Comparison of ENCODE assay signal across 23 cellular contexts in the genomic region with DNA sequence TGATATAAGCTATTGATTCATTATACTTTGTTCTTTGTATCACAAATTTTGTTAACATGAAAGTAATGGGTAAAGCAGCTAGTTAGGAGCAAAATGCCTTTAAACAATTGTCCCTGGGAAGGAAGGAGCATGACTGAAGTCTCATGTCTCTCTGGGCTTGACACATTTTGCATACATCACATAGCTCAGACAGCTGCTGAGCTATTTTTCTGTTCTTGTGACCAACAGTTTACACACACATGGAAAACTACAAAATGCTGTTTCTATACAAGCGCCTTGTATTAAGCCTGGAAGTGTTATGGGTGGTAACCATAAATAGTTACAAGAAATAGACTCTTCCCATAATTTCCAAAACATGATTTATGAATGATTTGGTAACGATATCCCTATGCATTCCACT. TPM values are rescaled to one million over a fixed set of nuclear protein-coding genes. Genes with fewer than 3 reads are reported as not detected.
DNase-seq lines count a peak whose midpoint lies in the region; ATAC-seq and TF ChIP-seq lines count a peak whose summit lies in the region.
"Had no signal": no experiment of that assay in that cellular context is flagged by ENCODE, and none has a peak within 500 bp of the region (broad histone marks: within the 10 kb centered on the region; RNA-seq: fewer than 3 reads in every experiment).

No MANE protein-coding gene starts in this region.

- H3K27ac Mint-ChIP-seq in nephron = peak overlapping the region; percentile 47 to 67 (median 66)
- H3K27ac Mint-ChIP-seq in chondrocyte (ENCODE audit: unreplicated experiment) = no peak overlapping the region
- H3K27ac Mint-ChIP-seq: CD14-positive monocyte had no signal

- H3K9me3 Mint-ChIP-seq in nephron (no peaks in the 10 kb centered on the region), chondrocyte (ENCODE audit: low read depth) (no peaks in the 10 kb centered on the region)
- H3K9me3 Mint-ChIP-seq: CD14-positive monocyte had no signal

- H3K4me1 Mint-ChIP-seq in nephron (peaks cover 42% of the 10 kb centered on the region), chondrocyte (ENCODE audit: low read depth) (peaks cover 17% of the 10 kb centered on the region)

- H3K9me3 ChIP-seq in cardiac muscle cell (ENCODE audit: low read depth) = no peaks in the 10 kb centered on the region
- H3K9me3 ChIP-seq in skeletal muscle tissue (ENCODE audit: control insufficient read depth in 3 of 3, low read length in 3 of 3) = no peaks in the 10 kb centered on the region
- no peaks in the 10 kb centered on the region for H3K9me3 ChIP-seq in adrenal gland (replicated peaks in 1 of 3)
- H3K9me3 ChIP-seq: BE2C, Peyer's patch had no signal

- H3K27me3 ChIP-seq in cardiac muscle cell (no peaks in the 10 kb centered on the region), skeletal muscle tissue (ENCODE audit: control insufficient read depth in 3 of 3, insufficient read depth in 3 of 3, low read length in 3 of 3) (no peaks in the 10 kb centered on the region), adrenal gland (no peaks in the 10 kb centered on the region)
- H3K27me3 ChIP-seq: BE2C, Peyer's patch had no signal

- H3K27me3 Mint-ChIP-seq in nephron (ENCODE audit: low read depth) (peaks cover 4% of the 10 kb centered on the region), chondrocyte (ENCODE audit: low read depth) (no peaks in the 10 kb centered on the region)

- H3K36me3 ChIP-seq in cardiac muscle cell (no peaks in the 10 kb centered on the region), skeletal muscle tissue (ENCODE audit: control insufficient read depth in 3 of 3, insufficient read depth in 3 of 3, low read length in 3 of 3) (peaks cover 0 to 4% (median 1%) of the 10 kb centered on the region in 3 donors), adrenal gland (replicated peaks in 1 of 2) (peaks cover 0 to 2% of the 10 kb centered on the region in 2 donors)
- H3K36me3 ChIP-seq: BE2C had no signal

- H3K36me3 Mint-ChIP-seq in nephron (ENCODE audit: low read depth) (no peaks in the 10 kb centered on the region), chondrocyte (ENCODE audit: low read depth) (no peaks in the 10 kb centered on the region)

- WGBS in adrenal gland, 4 donors = 64 to 81% (median 69%) methylated on average over 2 of the region's 2 CpGs

- H3K4me1 ChIP-seq in cardiac muscle cell (ENCODE audit: low read depth) (peaks cover 22% of the 10 kb centered on the region), skeletal muscle tissue (ENCODE audit: control insufficient read depth in 3 of 3, insufficient read depth in 3 of 3, low read length in 3 of 3) (peaks cover 55 to 64% (median 58%) of the 10 kb centered on the region in 3 donors), adrenal gland (replicated peaks in 1 of 2) (peaks cover 31 to 42% of the 10 kb centered on the region in 2 donors)

- no peak for DNase-seq in cardiac muscle cell (ENCODE audit: low read depth in 1 of 2, low spot score in 1 of 2)
- DNase-seq in left ventricle myocardium superior = no peak
- peak; percentile 86 for DNase-seq in foreskin melanocyte
- DNase-seq in chondrocyte (ENCODE audit: low spot score) = no peak
- no peak for DNase-seq in cerebellum (ENCODE audit: low spot score)
- no peak for DNase-seq in adrenal gland
- DNase-seq: ACHN, BE2C, KBM-7, MV-4-11, NCI-H1105 treated with DMSO at 0.1 percent for 48 hours, NCI-H2029, Peyer's patch, SIG-M5 had no signal

- no peak for TF ChIP-seq POLR2A in adrenal gland (IDR thresholded peaks at IDR 0.05)

- H3K4me3 Mint-ChIP-seq in nephron (no peak overlapping the region), chondrocyte (ENCODE audit: unreplicated experiment) (no peak overlapping the region)
- H3K4me3 Mint-ChIP-seq: CD14-positive monocyte had no signal

- H3K27ac ChIP-seq in cardiac muscle cell (peak overlapping the region; percentile 27), skeletal muscle tissue (ENCODE audit: low read depth, low read length) (peak overlapping the region; percentile 75), adrenal gland (peak overlapping the region in 1 of 5 donors; percentile 10)
- H3K27ac ChIP-seq: 22Rv1, Peyer's patch, SK-N-MC had no signal

- no peak for ATAC-seq in left ventricle myocardium superior

- intact Hi-C loops in left ventricle myocardium superior (cut with micrococcal nuclease) (no loop called here), adrenal gland (cut with DNase I) (no loop called here)

- peak overlapping the region in 1 of 3 donors; percentile 3 for H3K9ac ChIP-seq in skeletal muscle tissue (ENCODE audit: low read depth in 1 of 3, low read length in 3 of 3)

- TF ChIP-seq CTCF in cardiac muscle cell (IDR thresholded peaks at IDR 0.05; ENCODE audit: low read depth, low read length) (no peak), nephron (IDR thresholded peaks at IDR 0.05; ENCODE audit: unreplicated experiment in 3 of 3) (no peak), chondrocyte (IDR thresholded peaks at IDR 0.05) (no peak), adrenal gland (IDR thresholded peaks at IDR 0.05) (no peak)

- H3K4me3 ChIP-seq in cardiac muscle cell = no peak overlapping the region
- no peak overlapping the region for H3K4me3 ChIP-seq in skeletal muscle tissue (ENCODE audit: low read length in 3 of 3)
- H3K4me3 ChIP-seq in adrenal gland = no peak overlapping the region
- H3K4me3 ChIP-seq: Peyer's patch, SK-N-MC had no signal

RNA-seq across cellular contexts. Expression of a gene that starts 4.7 kb away (rescaled TPM):
- 116 and 177 TPM in 2 replicates for total RNA-seq in cardiac muscle cell
- polyA plus RNA-seq in cardiac muscle cell = 73.3 and 96.6 TPM in 2 replicates
- 22.5 TPM for total RNA-seq in left ventricle myocardium superior
- 51.1 TPM for total RNA-seq in skeletal muscle tissue
- 17.4 to 22.5 TPM (median 19.9 TPM) in 3 replicates for total RNA-seq in chondrocyte
- 7.2 TPM for total RNA-seq in cerebellum
- total RNA-seq in adrenal gland = 100 to 1,000 TPM in 7 of 8 donors, 10 to 100 TPM in 1; 92.1 to 434 (median 196) TPM
- 100 to 1,000 TPM in 2 of 3 donors, 10 to 100 TPM in 1; 92.5 to 306 (median 253) TPM for polyA plus RNA-seq in adrenal gland

RNA-seq across cellular contexts. Expression of a gene that starts 33.4 kb away (rescaled TPM):
- 60.3 and 66.7 TPM in 2 replicates for total RNA-seq in cardiac muscle cell
- polyA plus RNA-seq in cardiac muscle cell = 47.0 and 58.9 TPM in 2 replicates
- total RNA-seq in left ventricle myocardium superior = 22.8 TPM
- 43.3 TPM for total RNA-seq in skeletal muscle tissue
- 144 to 162 TPM (median 148 TPM) in 3 replicates for total RNA-seq in chondrocyte
- total RNA-seq in cerebellum = 35.9 TPM
- total RNA-seq in adrenal gland = 100 to 1,000 TPM in 6 of 8 donors, 10 to 100 TPM in 2; 88.6 to 337 (median 110) TPM
- 100 to 1,000 TPM in 1 of 3 donors, 10 to 100 TPM in 2; 38.0 to 305 (median 49.3) TPM for polyA plus RNA-seq in adrenal gland

RNA-seq across cellular contexts. Expression of a gene that starts 37.9 kb away (rescaled TPM):
- total RNA-seq in cardiac muscle cell (0.11 TPM in 1 of 2 replicates, not detected in the other), left ventricle myocardium superior (0.32 TPM), skeletal muscle tissue (1.6 TPM), chondrocyte (0.12 TPM in 1 of 3 replicates, not detected in the others), cerebellum (not detected), adrenal gland (10 to 100 TPM in 2 of 8 donors, 1 to 10 TPM in 6; 2.6 to 26.6 (median 6.3) TPM)
- polyA plus RNA-seq in cardiac muscle cell (2.5 and 3.9 TPM in 2 replicates), adrenal gland (10 to 100 TPM in 2 of 3 donors, 1 to 10 TPM in 1; 7.2 to 11.1 (median 10.9) TPM)
- total RNA-seq: HT1080, LHCN-M2, MCF 10A, NCI-H460 had no signal
- polyA plus RNA-seq: CD14-positive monocyte had no signal

RNA-seq across cellular contexts. Expression of a gene that starts 47.9 kb away (rescaled TPM):
- 24.1 and 35.8 TPM in 2 replicates for total RNA-seq in cardiac muscle cell
- 39.7 and 55.4 TPM in 2 replicates for polyA plus RNA-seq in cardiac muscle cell
- total RNA-seq in left ventricle myocardium superior = 55.9 TPM
- total RNA-seq in skeletal muscle tissue = 12.0 TPM
- total RNA-seq in chondrocyte = 28.6 to 33.4 TPM (median 29.8 TPM) in 3 replicates
- total RNA-seq in cerebellum = 19.0 TPM
- total RNA-seq in adrenal gland = 10 to 100 TPM; 28.4 to 77.3 (median 51.8) TPM
- 10 to 100 TPM; 31.6 to 69.0 (median 60.5) TPM for polyA plus RNA-seq in adrenal gland

RNA-seq across cellular contexts. Expression of a gene that starts 57.7 kb away (rescaled TPM):
- total RNA-seq in cardiac muscle cell = 7.9 and 13.4 TPM in 2 replicates
- 5.2 and 30.7 TPM in 2 replicates for polyA plus RNA-seq in cardiac muscle cell
- 0.35 TPM for total RNA-seq in left ventricle myocardium superior
- total RNA-seq in skeletal muscle tissue = 2.1 TPM
- total RNA-seq in chondrocyte = 1.9 to 6.8 TPM (median 2.5 TPM) in 3 replicates
- total RNA-seq in cerebellum = 4.7 TPM
- 1 to 10 TPM in 2 of 8 donors, under 1 TPM in 6; 0.18 to 1.2 (median 0.50) TPM for total RNA-seq in adrenal gland
- polyA plus RNA-seq in adrenal gland = 1 to 10 TPM in 1 of 3 donors, under 1 TPM in 2; 0.48 to 1.5 (median 0.84) TPM
